8 cellular contexts compared by ENCODE assay signal in genomic region chr12:104680070-104680469, GRCh38.
DNase-seq lines count a peak whose midpoint lies in the region; ATAC-seq and TF ChIP-seq lines count a peak whose summit lies in the region.

No MANE protein-coding gene starts in this region.

- H3K79me2 ChIP-seq in SK-N-SH (ENCODE audit: insufficient read depth) (no peaks in the 10 kb centered on the region), fibroblast of lung (ENCODE audit: control insufficient read depth, insufficient read depth, low read length) (no peaks in the 10 kb centered on the region)

- POLR2A ChIA-PET in SK-N-SH (lab: Yijun Ruan, JAX), result no interaction called here

- H3K27me3 ChIP-seq in SK-N-SH (ENCODE audit: insufficient read depth), result no peaks in the 10 kb centered on the region
- no peaks in the 10 kb centered on the region for H3K27me3 ChIP-seq in fibroblast of lung (ENCODE audit: control insufficient read depth, insufficient read depth, low read length)
- no peaks in the 10 kb centered on the region for H3K27me3 ChIP-seq in lower lobe of right lung (ENCODE audit: low read depth)

- peak; percentile 48 for TF ChIP-seq CTCF in SK-N-SH (IDR thresholded peaks at IDR 0.05)
- TF ChIP-seq CTCF in fibroblast of lung (conservative IDR thresholded peaks at IDR 0.05 in 1 of 2, IDR thresholded peaks at IDR 0.05 in 1 of 2; ENCODE audit: low read depth in 1 of 2, low read length in 2 of 2), result peak; percentile 6 to 38
- TF ChIP-seq CTCF in lower lobe of right lung (IDR thresholded peaks at IDR 0.05), result no peak

- H3K4me3 ChIP-seq in SK-N-SH (ENCODE audit: low read depth in 2 of 2, low read length in 1 of 2) (no peak overlapping the region), fibroblast of lung (replicated peaks in 1 of 4; ENCODE audit: control extremely low read depth in 1 of 4, insufficient read depth in 1 of 4, low read depth in 3 of 4, low read length in 4 of 4) (no peak overlapping the region), lower lobe of right lung (no peak overlapping the region)

- H3K4me1 ChIP-seq in SK-N-SH (ENCODE audit: control insufficient read depth in 1 of 2, insufficient read depth in 2 of 2, low read depth in 1 of 2, low read length in 1 of 2), result peaks cover 0 to 4% of the 10 kb centered on the region in 2 experiments; a peak in 1 of 4 replicates
- no peaks in the 10 kb centered on the region for H3K4me1 ChIP-seq in fibroblast of lung (ENCODE audit: control insufficient read depth, extremely low read depth, insufficient read depth, low read length)
- peaks cover 41% of the 10 kb centered on the region for H3K4me1 ChIP-seq in lower lobe of right lung

- no peaks in the 10 kb centered on the region for H3K36me3 ChIP-seq in SK-N-SH (replicated peaks in 1 of 2; ENCODE audit: control insufficient read depth in 1 of 2, insufficient read depth in 2 of 2, low read length in 1 of 2)
- H3K36me3 ChIP-seq in fibroblast of lung (ENCODE audit: control insufficient read depth, insufficient read depth, low read length), result no peaks in the 10 kb centered on the region
- H3K36me3 ChIP-seq in lower lobe of right lung, result no peaks in the 10 kb centered on the region

- H4K20me1 ChIP-seq in SK-N-SH (ENCODE audit: insufficient read depth) (no peaks in the 10 kb centered on the region), fibroblast of lung (ENCODE audit: control insufficient read depth, extremely low read depth, insufficient read depth, low read length) (no peaks in the 10 kb centered on the region)

- peak; percentile 23 for DNase-seq in SIG-M5 treated with dmso at 0.1 percent for 504 hours (lab: John Stamatoyannopoulos, UW; ENCODE audit: unreplicated experiment)
- no peak for DNase-seq in SIG-M5 (lab: John Stamatoyannopoulos, UW)
- peak; percentile 27 for DNase-seq in SK-N-SH
- no peak for DNase-seq in fibroblast of lung (ENCODE audit: low read depth in 2 of 2)
- no peak for DNase-seq in DMS114 treated with DMSO at 0.1 percent for 48 hours (lab: John Stamatoyannopoulos, UW; ENCODE audit: unreplicated experiment)
- DNase-seq in cerebellum (ENCODE audit: low spot score), result no peak
- no peak for DNase-seq in lower lobe of right lung

- no peaks in the 10 kb centered on the region for H3F3A ChIP-seq in SK-N-SH (replicated peaks; ENCODE audit: insufficient read depth)

- H2AFZ ChIP-seq in SK-N-SH (ENCODE audit: low read depth), result no peak overlapping the region
- H2AFZ ChIP-seq in fibroblast of lung (ENCODE audit: low read length), result no peak overlapping the region

- peak; percentile 55 for ATAC-seq in HG03045 (IDR thresholded peaks at IDR 0.05; ENCODE audit: unreplicated experiment)
- no peak for ATAC-seq in lower lobe of right lung

- H3K27ac ChIP-seq in SK-N-SH (ENCODE audit: low read depth in 2 of 2, low read length in 1 of 2), result no peak overlapping the region
- H3K27ac ChIP-seq in fibroblast of lung (ENCODE audit: insufficient read depth, low read length), result no peak overlapping the region
- no peak overlapping the region for H3K27ac ChIP-seq in lower lobe of right lung

- no peaks in the 10 kb centered on the region for H3K9me2 ChIP-seq in SK-N-SH

- intact Hi-C loops in lower lobe of right lung (cut with DNase I), result no loop called here

- peak; percentile 75 for TF ChIP-seq RAD21 in SK-N-SH (IDR thresholded peaks at IDR 0.05; ENCODE audit: low read length)

- WGBS in SK-N-SH (ENCODE audit: low lambda C conversion rate), result 88% methylated on average over 3 of the region's 3 CpGs

- H3K4me2 ChIP-seq in SK-N-SH (no peak overlapping the region), fibroblast of lung (ENCODE audit: extremely low read depth, insufficient read depth, low read length) (no peak overlapping the region)

- TF ChIP-seq EP300 in SK-N-SH (IDR thresholded peaks at IDR 0.05; ENCODE audit: borderline replicate concordance in 1 of 2, low read depth in 1 of 2, low read length in 1 of 2), result no peak

- no peak overlapping the region for H3K9ac ChIP-seq in SK-N-SH
- no peak overlapping the region for H3K9ac ChIP-seq in fibroblast of lung (ENCODE audit: insufficient read depth, low read length)

- CTCF ChIA-PET in SK-N-SH (lab: Yijun Ruan, JAX), result interaction anchor here (0.7 to 1.8 kb wide), 4 partner anchors 15 to 298 kb away, joined by 3 to 8 read pairs (median 6); no protein-coding TSS in a partner anchor

- no peaks in the 10 kb centered on the region for H3K9me3 ChIP-seq in SK-N-SH
- no peaks in the 10 kb centered on the region for H3K9me3 ChIP-seq in fibroblast of lung (ENCODE audit: control insufficient read depth, insufficient read depth, low read depth, low read length)
- H3K9me3 ChIP-seq in lower lobe of right lung, result no peaks in the 10 kb centered on the region

TF ChIP-seq in SK-N-SH, 30 proteins besides CTCF, POLR2A, EP300 and RAD21:
- TF ChIP-seq JUND (IDR thresholded peaks at IDR 0.05) (no peak), SMC3 (IDR thresholded peaks at IDR 0.05; ENCODE audit: low read depth, low read length) (peak; percentile 74), YY1 (IDR thresholded peaks at IDR 0.05; ENCODE audit: low read depth) (no peak)
TF ChIP-seq in SK-N-SH: peak in this region for 1.

Comparison
In these comparisons a context has a peak if more than half of its experiments do, and no peak if none do; other contexts are left out.
1. DNase-seq: peak in SIG-M5 treated with dmso at 0.1 percent for 504 hours (single experiment) and SK-N-SH (single experiment); none in SIG-M5 (single experiment), fibroblast of lung (0 of 2), DMS114 treated with DMSO at 0.1 percent for 48 hours (single experiment), cerebellum (single experiment) and lower lobe of right lung (single experiment).